ENCODE assay signal across 25 cellular contexts in the genomic region with DNA sequence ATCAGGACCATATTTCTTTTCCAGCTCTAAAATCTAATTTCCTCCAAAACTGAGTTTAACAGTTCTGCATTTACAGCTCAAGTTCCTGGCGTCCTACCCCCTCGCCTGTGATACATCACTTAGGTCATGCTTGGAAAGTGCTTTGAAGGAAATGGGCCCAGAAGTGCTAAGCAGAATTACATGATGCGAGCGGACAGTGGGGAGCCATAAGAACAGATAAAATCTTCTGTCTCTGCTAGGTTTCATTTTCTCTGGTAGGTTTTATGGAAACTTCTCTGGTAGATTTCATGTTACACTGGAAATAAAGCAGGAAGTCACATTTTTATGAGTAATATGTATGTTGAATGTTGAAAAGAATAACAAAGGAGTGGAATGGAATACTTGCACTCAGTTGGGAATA.
DNase-seq lines count a peak whose midpoint lies in the region; ATAC-seq, FAIRE-seq and TF ChIP-seq lines count a peak whose summit lies in the region.
"Had no signal": no experiment of that assay in that cellular context is flagged by ENCODE, and none has a peak within 500 bp of the region (broad histone marks: within the 10 kb centered on the region; RNA-seq: fewer than 3 reads in every experiment).

No MANE protein-coding gene starts in this region.

- H3K9me1 ChIP-seq in K562 (ENCODE audit: control insufficient read depth, insufficient read depth, low read length), result no peaks in the 10 kb centered on the region

- peak; percentile 1 for DNase-seq in ELR (ENCODE audit: low read depth)
- no peak for DNase-seq in K562 (ENCODE audit: extremely low read depth in 1 of 4, low spot score in 3 of 4)
- DNase-seq in foreskin fibroblast, result peak; percentile 20 to 67
- DNase-seq in pons (ENCODE audit: low spot score), result no peak
- no peak for DNase-seq in stimulated activated naive CD8-positive, alpha-beta T cell treated with anti-CD3 and anti-CD28 coated beads, Interleukin-15, amount 100 ng/mL, for 72 hours
- DNase-seq in NCI-H526 (lab: John Stamatoyannopoulos, UW), result no peak
- DNase-seq: activated CD4-positive, CD25-positive, alpha-beta regulatory T cell treated with anti-CD3 and anti-CD28 coated beads, Interleukin-2, amount 50 U/mL, for 72 hours; activated naive CD4-positive, alpha-beta T cell; activated T-cell treated with anti-CD3 and anti-CD28 coated beads, Interleukin-2, amount 50 U/mL, for 24 hours; amygdala; caudate nucleus; CD4-positive, alpha-beta T cell; DMS 273 treated with DMSO at 0.1 percent for 48 hours; GDM1; kidney; mammary epithelial cell; NCI-H1092 treated with DMSO at 0.1 percent for 48 hours; NCI-H2029 treated with DMSO at 0.1 percent for 48 hours; NCI-H345; NCI-H82; right cardiac atrium; stimulated activated CD8-positive, alpha-beta memory T cell treated with anti-CD3 and anti-CD28 coated beads, Interleukin-4, amount 100 ng/mL, for 48 hours had no signal

- no peaks in the 10 kb centered on the region for H3K9me3 ChIP-seq in K562 (replicated peaks; ENCODE audit: control insufficient read depth, insufficient read depth, low read depth, low read length)
- no peaks in the 10 kb centered on the region for H3K9me3 ChIP-seq in skeletal muscle satellite cell (replicated peaks; ENCODE audit: low read length)

- no peak for TF ChIP-seq POLR2A in K562 (conservative IDR thresholded peaks at IDR 0.05)

- ATAC-seq in K562, result peak; percentile 57
- no peak for ATAC-seq in stimulated activated naive CD8-positive, alpha-beta T cell treated with anti-CD3 and anti-CD28 coated beads, Interleukin-15, amount 100 ng/mL, for 72 hours

- POLR2A ChIA-PET in K562 (lab: Yijun Ruan, JAX), result interaction anchor here (0.8 to 1.3 kb wide), 2 partner anchors 8 to 23 kb away, joined by 4 read pairs; no protein-coding TSS in a partner anchor

- H3K27me3 ChIP-seq in K562 (ENCODE audit: control insufficient read depth in 2 of 2, insufficient read depth in 2 of 2, low read length in 2 of 2), result no peaks in the 10 kb centered on the region
- no peaks in the 10 kb centered on the region for H3K27me3 ChIP-seq in skeletal muscle satellite cell (ENCODE audit: control insufficient read depth, insufficient read depth, low read length)

- TF ChIP-seq CTCF in K562 (IDR thresholded peaks at IDR 0.05 in 2 of 3, conservative IDR thresholded peaks at IDR 0.05 in 1 of 3; ENCODE audit: insufficient read depth in 2 of 3, low read depth in 1 of 3, low read length in 3 of 3) (no peak), foreskin fibroblast (IDR thresholded peaks at IDR 0.05; ENCODE audit: low read depth, low read length) (no peak)

- peaks cover 17% of the 10 kb centered on the region for H3K27me3 Mint-ChIP-seq in stimulated activated naive CD8-positive, alpha-beta T cell treated with anti-CD3 and anti-CD28 coated beads, Interleukin-15, amount 100 ng/mL, for 72 hours
- H3K27me3 Mint-ChIP-seq: CD4-positive, alpha-beta T cell had no signal

- H3K27ac ChIP-seq in K562 (ENCODE audit: extremely low read depth, low read depth, low read length), result no peak overlapping the region

- H3K36me3 ChIP-seq in K562 (ENCODE audit: control insufficient read depth, insufficient read depth, low read length) (no peaks in the 10 kb centered on the region), skeletal muscle satellite cell (ENCODE audit: insufficient read depth, low read length) (no peaks in the 10 kb centered on the region)

- H3K79me2 ChIP-seq in K562 (ENCODE audit: control insufficient read depth, insufficient read depth, low read length), result no peaks in the 10 kb centered on the region

- no peak for FAIRE-seq in K562 (lab: Jason Lieb, UNC)
- FAIRE-seq: HTR-8/SVneo, kidney, TTC549 had no signal

- no peak overlapping the region for H3K4me2 ChIP-seq in K562 (ENCODE audit: insufficient read depth, low read length)
- H3K4me2 ChIP-seq in skeletal muscle satellite cell (ENCODE audit: low read length), result peak overlapping the region; percentile 36

- CTCF ChIA-PET in K562 (lab: Yijun Ruan, JAX; ENCODE audit: low intra/inter-chr PET ratio), result no interaction called here

- peak overlapping the region; percentile 68 for H2AFZ ChIP-seq in K562 (ENCODE audit: low read depth, low read length)

- TF ChIP-seq RAD21 in K562 (CRISPR knock-in tag; conservative IDR thresholded peaks at IDR 0.05 in 1 of 2, IDR thresholded peaks at IDR 0.05 in 1 of 2), result no peak

- WGBS in K562 (ENCODE audit: insufficient coverage, low coverage, missing lambda C conversion rate), result 6% methylated on average over 2 of the region's 4 CpGs

- H3K4me3 ChIP-seq in K562 (no peak overlapping the region), foreskin fibroblast (ENCODE audit: low read depth in 1 of 2, low read length in 2 of 2) (no peak overlapping the region), skeletal muscle satellite cell (ENCODE audit: low read length) (peak overlapping the region; percentile 33)

- no peak overlapping the region for H3K27ac Mint-ChIP-seq in stimulated activated naive CD8-positive, alpha-beta T cell treated with anti-CD3 and anti-CD28 coated beads, Interleukin-15, amount 100 ng/mL, for 72 hours
- H3K27ac Mint-ChIP-seq: activated T-cell treated with anti-CD3 and anti-CD28 coated beads, Interleukin-2, amount 50 U/mL, for 24 hours; CD4-positive, alpha-beta T cell had no signal

- H3K4me1 ChIP-seq in K562 (replicated peaks in 1 of 2; ENCODE audit: control insufficient read depth in 2 of 2, insufficient read depth in 2 of 2, low read length in 2 of 2), result no peaks in the 10 kb centered on the region
- H3K4me1 ChIP-seq in skeletal muscle satellite cell (ENCODE audit: control insufficient read depth, insufficient read depth, low read length), result peaks cover 11% of the 10 kb centered on the region

- no TSS peak for BruUV-seq in K562 (replicated peaks; lab: Mats Ljungman, UMichigan)

- no peak overlapping the region for H3K4me3 Mint-ChIP-seq in stimulated activated naive CD8-positive, alpha-beta T cell treated with anti-CD3 and anti-CD28 coated beads, Interleukin-15, amount 100 ng/mL, for 72 hours
- H3K4me3 Mint-ChIP-seq: activated T-cell treated with anti-CD3 and anti-CD28 coated beads, Interleukin-2, amount 50 U/mL, for 24 hours; CD4-positive, alpha-beta T cell had no signal

- H3K4me1 Mint-ChIP-seq in stimulated activated naive CD8-positive, alpha-beta T cell treated with anti-CD3 and anti-CD28 coated beads, Interleukin-15, amount 100 ng/mL, for 72 hours, result peaks cover under 1% of the 10 kb centered on the region

- H3K9ac ChIP-seq in K562 (ENCODE audit: insufficient read depth in 1 of 2, low read depth in 2 of 2, low read length in 2 of 2) (no peak overlapping the region), skeletal muscle satellite cell (ENCODE audit: low read depth, low read length) (no peak overlapping the region)

- no peaks in the 10 kb centered on the region for H4K20me1 ChIP-seq in K562 (replicated peaks; ENCODE audit: control insufficient read depth, insufficient read depth, low read length)

- in situ Hi-C loops in K562 (cut with MboI), result no loop called here

- intact Hi-C loops in K562 (cut with micrococcal nuclease), result no loop called here

- no peak for TF ChIP-seq EP300 in K562 (IDR thresholded peaks at IDR 0.05; ENCODE audit: low read length)

- H3K9me3 Mint-ChIP-seq in stimulated activated naive CD8-positive, alpha-beta T cell treated with anti-CD3 and anti-CD28 coated beads, Interleukin-15, amount 100 ng/mL, for 72 hours, result peaks cover 5 to 10% of the 10 kb centered on the region in 2 donors
- H3K9me3 Mint-ChIP-seq: activated T-cell treated with anti-CD3 and anti-CD28 coated beads, Interleukin-2, amount 50 U/mL, for 24 hours; CD4-positive, alpha-beta T cell had no signal

TF ChIP-seq in K562, 482 proteins besides CTCF, POLR2A, EP300 and RAD21:
- TF ChIP-seq THRA (IDR thresholded peaks at IDR 0.05) (no peak), RUNX1 (IDR thresholded peaks at IDR 0.05; ENCODE audit: low read depth) (no peak)
- TF ChIP-seq, protein P1, sequence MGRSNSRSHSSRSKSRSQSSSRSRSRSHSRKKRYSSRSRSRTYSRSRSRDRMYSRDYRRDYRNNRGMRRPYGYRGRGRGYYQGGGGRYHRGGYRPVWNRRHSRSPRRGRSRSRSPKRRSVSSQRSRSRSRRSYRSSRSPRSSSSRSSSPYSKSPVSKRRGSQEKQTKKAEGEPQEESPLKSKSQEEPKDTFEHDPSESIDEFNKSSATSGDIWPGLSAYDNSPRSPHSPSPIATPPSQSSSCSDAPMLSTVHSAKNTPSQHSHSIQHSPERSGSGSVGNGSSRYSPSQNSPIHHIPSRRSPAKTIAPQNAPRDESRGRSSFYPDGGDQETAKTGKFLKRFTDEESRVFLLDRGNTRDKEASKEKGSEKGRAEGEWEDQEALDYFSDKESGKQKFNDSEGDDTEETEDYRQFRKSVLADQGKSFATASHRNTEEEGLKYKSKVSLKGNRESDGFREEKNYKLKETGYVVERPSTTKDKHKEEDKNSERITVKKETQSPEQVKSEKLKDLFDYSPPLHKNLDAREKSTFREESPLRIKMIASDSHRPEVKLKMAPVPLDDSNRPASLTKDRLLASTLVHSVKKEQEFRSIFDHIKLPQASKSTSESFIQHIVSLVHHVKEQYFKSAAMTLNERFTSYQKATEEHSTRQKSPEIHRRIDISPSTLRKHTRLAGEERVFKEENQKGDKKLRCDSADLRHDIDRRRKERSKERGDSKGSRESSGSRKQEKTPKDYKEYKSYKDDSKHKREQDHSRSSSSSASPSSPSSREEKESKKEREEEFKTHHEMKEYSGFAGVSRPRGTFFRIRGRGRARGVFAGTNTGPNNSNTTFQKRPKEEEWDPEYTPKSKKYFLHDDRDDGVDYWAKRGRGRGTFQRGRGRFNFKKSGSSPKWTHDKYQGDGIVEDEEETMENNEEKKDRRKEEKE (IDR thresholded peaks at IDR 0.05; ENCODE audit: borderline replicate concordance in 1 of 2, control insufficient read depth in 1 of 2, low read depth in 2 of 2, low read length in 1 of 2), result no peak
- TF ChIP-seq, protein P2, sequence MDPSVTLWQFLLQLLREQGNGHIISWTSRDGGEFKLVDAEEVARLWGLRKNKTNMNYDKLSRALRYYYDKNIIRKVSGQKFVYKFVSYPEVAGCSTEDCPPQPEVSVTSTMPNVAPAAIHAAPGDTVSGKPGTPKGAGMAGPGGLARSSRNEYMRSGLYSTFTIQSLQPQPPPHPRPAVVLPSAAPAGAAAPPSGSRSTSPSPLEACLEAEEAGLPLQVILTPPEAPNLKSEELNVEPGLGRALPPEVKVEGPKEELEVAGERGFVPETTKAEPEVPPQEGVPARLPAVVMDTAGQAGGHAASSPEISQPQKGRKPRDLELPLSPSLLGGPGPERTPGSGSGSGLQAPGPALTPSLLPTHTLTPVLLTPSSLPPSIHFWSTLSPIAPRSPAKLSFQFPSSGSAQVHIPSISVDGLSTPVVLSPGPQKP (CRISPR knock-in tag; IDR thresholded peaks at IDR 0.05), result no peak

Comparison
In these comparisons a context has a peak if more than half of its experiments do, and no peak if none do; other contexts are left out.
1. DNase-seq: peak in ELR (single experiment) and foreskin fibroblast (2 of 2); none in K562 (0 of 4), pons (single experiment), stimulated activated naive CD8-positive, alpha-beta T cell treated with anti-CD3 and anti-CD28 coated beads, Interleukin-15, amount 100 ng/mL, for 72 hours (0 of 2) and NCI-H526 (0 of 2).